In genomic region chr16:10429299-10429969, GRCh38 we compare ENCODE assay signal across 7 cellular contexts. TPM values are rescaled to one million over a fixed set of nuclear protein-coding genes. Genes with fewer than 3 reads are reported as not detected.
A peak's percentile ranks its signal among the peaks of the same experiment; 100 is the strongest.
DNase-seq lines count a peak whose midpoint lies in the region; ATAC-seq, FAIRE-seq and TF ChIP-seq lines count a peak whose summit lies in the region.
"Not testable (repeated sequence)": the region's sequence is repeated elsewhere in the genome, so short reads cannot be mapped to it uniquely, and the experiment has no call there.

No MANE protein-coding gene starts in this region.

- CTCF ChIA-PET in mammary epithelial cell (lab: Charles Lee; ENCODE audit: low non-redundant PET), result not testable (repeated sequence)

- peaks cover 36% of the 10 kb centered on the region for H3K36me3 Mint-ChIP-seq in progenitor cell of endocrine pancreas (ENCODE audit: insufficient read depth)

- not testable (repeated sequence) for H3K9ac ChIP-seq in mammary epithelial cell (ENCODE audit: insufficient read depth, low read length)

- H3K27ac Mint-ChIP-seq in progenitor cell of endocrine pancreas, result peak overlapping the region; percentile 71

- H4K20me1 ChIP-seq in mammary epithelial cell (ENCODE audit: insufficient read depth, low read length), result not testable (repeated sequence)

- not testable (repeated sequence) for H3K27me3 ChIP-seq in RWPE2 (ENCODE audit: insufficient read depth, poor library complexity, severe bottlenecking); mammary epithelial cell (ENCODE audit: insufficient read depth, low read length)

- H3K4me1 ChIP-seq in RWPE2 (ENCODE audit: insufficient read depth, poor library complexity, severe bottlenecking), result peaks cover 12% of the 10 kb centered on the region
- peaks cover 13% of the 10 kb centered on the region for H3K4me1 ChIP-seq in mammary epithelial cell (ENCODE audit: insufficient read depth, low read length)

- H3K4me1 Mint-ChIP-seq in progenitor cell of endocrine pancreas (ENCODE audit: low read depth), result not testable (repeated sequence)

- peaks cover 13% of the 10 kb centered on the region for H3K36me3 ChIP-seq in RWPE2 (ENCODE audit: low read depth)
- H3K36me3 ChIP-seq in mammary epithelial cell (ENCODE audit: insufficient read depth, low read length), result not testable (repeated sequence)

- TF ChIP-seq CTCF in RWPE2 (IDR thresholded peaks at IDR 0.05; ENCODE audit: poor library complexity, severe bottlenecking); mammary epithelial cell (conservative IDR thresholded peaks at IDR 0.05 in 1 of 2, IDR thresholded peaks at IDR 0.05 in 1 of 2; ENCODE audit: extremely low read depth in 1 of 2, insufficient read depth in 1 of 2, low read depth in 1 of 2, low read length in 2 of 2); epithelial cell of esophagus (IDR thresholded peaks at IDR 0.05; ENCODE audit: insufficient read depth, low read depth, low read length, missing control alignments); progenitor cell of endocrine pancreas (IDR thresholded peaks at IDR 0.05; ENCODE audit: unreplicated experiment): not testable (repeated sequence)

- dilution Hi-C loops in mammary epithelial cell (cut with HindIII; ENCODE audit: low sequenced_read_pairs), result not testable (repeated sequence)

- peak; percentile 17; the same call in 1 of the 2 replicates for TF ChIP-seq RAD21 in Ishikawa (IDR thresholded peaks at IDR 0.05; ENCODE audit: low read depth)

- not testable (repeated sequence) for H3K79me2 ChIP-seq in mammary epithelial cell (ENCODE audit: insufficient read depth, low read length)

- ATAC-seq in RWPE2 (ENCODE audit: low read depth), result peak; percentile 51; the same call in 2 of the 3 replicates

- FAIRE-seq in frontal cortex (lab: Jason Lieb, UNC), result peak; percentile 95

- intact Hi-C loops in mammary epithelial cell (cut with micrococcal nuclease), result loop anchor here (1.0 to 5.0 kb wide), 2 partner anchors 43 to 112 kb away; partner anchors contain the start of gene ATF7IP2

- not testable (repeated sequence) for H3K27ac ChIP-seq in RWPE2 (ENCODE audit: poor library complexity, severe bottlenecking)
- H3K27ac ChIP-seq in mammary epithelial cell (ENCODE audit: insufficient read depth, low read depth, low read length), result peak overlapping the region; percentile 82

- WGBS in mammary epithelial cell (ENCODE audit: low coverage, missing lambda C conversion rate), result 53% methylated on average over 12 of the region's 12 CpGs

- not testable (repeated sequence) for H3K27me3 Mint-ChIP-seq in progenitor cell of endocrine pancreas

- H3K4me3 ChIP-seq in RWPE2 (ENCODE audit: severe bottlenecking); mammary epithelial cell (replicated peaks in 1 of 3; ENCODE audit: insufficient read depth in 1 of 3, low read depth in 2 of 3, low read length in 3 of 3); epithelial cell of esophagus (ENCODE audit: low read length): not testable (repeated sequence)

- DNase-seq in Caki2 (ENCODE audit: low read depth), result peak; percentile 38
- not testable (repeated sequence) for DNase-seq in RWPE2 (ENCODE audit: low spot score); frontal cortex (ENCODE audit: low spot score in 2 of 2); progenitor cell of endocrine pancreas (ENCODE audit: low spot score, unreplicated experiment)
- DNase-seq in mammary epithelial cell, result peak; percentile 52
- DNase-seq in epithelial cell of esophagus (ENCODE audit: low read depth), result peak; percentile 42

- in situ Hi-C loops in Caki2 (cut with HindIII; ENCODE audit: low pct_unique_long_range_greater_than_20kb, low sequenced_read_pairs); mammary epithelial cell (cut with MboI; ENCODE audit: low sequenced_read_pairs in 2 of 2): not testable (repeated sequence)

- not testable (repeated sequence) for H3K9me3 Mint-ChIP-seq in progenitor cell of endocrine pancreas (ENCODE audit: low read depth)

- TF ChIP-seq EP300 in Ishikawa (IDR thresholded peaks at IDR 0.05; ENCODE audit: borderline replicate concordance), result peak; percentile 63

- peak overlapping the region; percentile 64 for H3K4me2 ChIP-seq in mammary epithelial cell (ENCODE audit: insufficient read depth, low read depth, low read length)

- H2AFZ ChIP-seq in mammary epithelial cell (ENCODE audit: low read depth, low read length), result peak overlapping the region; percentile 48

- H3K9me3 ChIP-seq in RWPE2 (ENCODE audit: severe bottlenecking); mammary epithelial cell (replicated peaks; ENCODE audit: insufficient read depth, low read length): not testable (repeated sequence)

- not testable (repeated sequence) for BruUV-seq in mammary epithelial cell (replicated peaks; lab: Mats Ljungman, UMichigan)

- H3K4me3 Mint-ChIP-seq in progenitor cell of endocrine pancreas (ENCODE audit: low read depth), result not testable (repeated sequence)

TF ChIP-seq in Ishikawa, 13 proteins besides CTCF, POLR2A, EP300 and RAD21:
- TF ChIP-seq TCF12 (IDR thresholded peaks at IDR 0.05; ENCODE audit: low read depth), result peak; percentile 65; the same call in 1 of the 2 replicates
- TF ChIP-seq TEAD4 (IDR thresholded peaks at IDR 0.05), result peak; percentile 66
- TF ChIP-seq MAX (IDR thresholded peaks at IDR 0.05), result peak; percentile 60
- TF ChIP-seq USF1 (IDR thresholded peaks at IDR 0.05), result peak; percentile 34; the same call in 1 of the 2 replicates
- TF ChIP-seq NFIC (IDR thresholded peaks at IDR 0.05), result peak; percentile 50
TF ChIP-seq in Ishikawa: peak in this region for 5; not testable (repeated sequence) for 8.

RNA-seq across cellular contexts. Expression of gene ATF7IP2, which starts 43.6 kb away (rescaled TPM):
- 9.3 and 12.9 TPM in 2 replicates for total RNA-seq in Caki2 (2014; rRNA removed; shearing (Covaris generic); ENCODE audit: low replicate concordance)
- 10 to 100 TPM in 1 of 2 donors, 1 to 10 TPM in 1; 6.8 to 10.0 TPM for total RNA-seq in mammary epithelial cell
- 2.3 TPM for polyA plus RNA-seq in mammary epithelial cell
- polyA minus RNA-seq in mammary epithelial cell, result not detected
- total RNA-seq in frontal cortex, result 14.3 TPM
- 80.7 and 83.0 TPM in 2 replicates for total RNA-seq in progenitor cell of endocrine pancreas
